Comparison of ENCODE assay signal across 19 cellular contexts in the genomic region with DNA sequence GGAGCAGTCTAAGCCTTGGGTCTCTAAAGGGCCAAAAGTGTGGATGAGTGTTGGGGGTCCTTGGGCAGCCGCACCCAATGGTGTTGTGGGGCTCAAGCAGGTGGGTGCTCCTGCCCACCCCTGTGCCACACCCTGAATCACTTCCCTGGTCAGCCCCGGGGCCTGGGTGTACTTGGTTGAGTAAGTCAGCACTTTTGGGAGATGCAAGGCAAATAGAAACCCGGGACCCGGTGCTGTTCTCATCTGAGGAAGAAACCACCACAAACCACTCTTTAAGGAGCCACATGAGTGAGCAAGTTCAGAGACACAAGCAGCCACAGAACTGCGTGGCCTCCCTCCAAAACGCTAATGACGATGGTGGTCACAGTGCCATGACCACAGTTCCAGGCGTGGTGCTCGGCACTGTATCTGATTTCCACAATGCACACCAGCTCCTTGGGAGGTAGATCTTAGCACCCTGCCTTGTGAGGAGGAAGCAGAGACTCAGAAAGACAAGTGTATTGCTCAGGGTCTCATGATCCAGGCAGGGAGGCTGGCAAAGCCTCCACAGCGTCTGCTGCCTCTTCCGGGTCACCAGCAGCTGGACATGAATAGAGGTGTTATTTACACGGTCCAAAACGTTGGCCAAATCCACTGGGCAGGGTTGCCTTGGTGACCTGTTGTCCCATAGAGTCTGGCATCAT.
DNase-seq lines count a peak whose midpoint lies in the region; ATAC-seq and TF ChIP-seq lines count a peak whose summit lies in the region.
"Had no signal": no experiment of that assay in that cellular context is flagged by ENCODE, and none has a peak within 500 bp of the region (broad histone marks: within the 10 kb centered on the region; RNA-seq: fewer than 3 reads in every experiment).

No MANE protein-coding gene starts in this region.

- H3K4me3 Mint-ChIP-seq in chondrocyte (ENCODE audit: unreplicated experiment) = no peak overlapping the region
- no peak overlapping the region for H3K4me3 Mint-ChIP-seq in glutamatergic neuron (ENCODE audit: unreplicated experiment)
- no peak overlapping the region for H3K4me3 Mint-ChIP-seq in CD4-positive, alpha-beta T cell
- H3K4me3 Mint-ChIP-seq: CD8-positive, alpha-beta T cell; HFFc6 had no signal

- H3K4me3 ChIP-seq in heart right ventricle = no peak overlapping the region
- H3K4me3 ChIP-seq: SJSA1 had no signal

- H3K9me3 ChIP-seq in heart right ventricle = peaks cover 0 to 6% (median 0%) of the 10 kb centered on the region in 11 donors
- no peaks in the 10 kb centered on the region for H3K9me3 ChIP-seq in CD4-positive, alpha-beta T cell (ENCODE audit: control insufficient read depth, low read length)
- H3K9me3 ChIP-seq: SJSA1 had no signal

- POLR2A ChIA-PET in CD4-positive, alpha-beta T cell (lab: Charles Lee) = no interaction called here

- TF ChIP-seq CTCF in heart right ventricle (IDR thresholded peaks at IDR 0.05) (no peak), chondrocyte (IDR thresholded peaks at IDR 0.05) (no peak), glutamatergic neuron (IDR thresholded peaks at IDR 0.05; ENCODE audit: partially characterized antibody, unreplicated experiment) (no peak)
- TF ChIP-seq CTCF in CD4-positive, alpha-beta T cell (IDR thresholded peaks at IDR 0.05) = no peak

- ATAC-seq in heart right ventricle = no peak
- no peak for ATAC-seq in CD4-positive, alpha-beta T cell (ENCODE audit: poor library complexity)
- ATAC-seq: CD8-positive, alpha-beta T cell; PC-3 had no signal

- WGBS in heart right ventricle, 2 donors = 88 to 91% methylated on average over 13 of the region's 13 CpGs

- H3K9me3 Mint-ChIP-seq in chondrocyte (ENCODE audit: low read depth) (no peaks in the 10 kb centered on the region), glutamatergic neuron (ENCODE audit: unreplicated experiment) (no peaks in the 10 kb centered on the region)
- H3K9me3 Mint-ChIP-seq in CD4-positive, alpha-beta T cell = no peaks in the 10 kb centered on the region
- H3K9me3 Mint-ChIP-seq: CD8-positive, alpha-beta T cell; HFFc6 had no signal

- CTCF ChIA-PET in CD4-positive, alpha-beta T cell (lab: Charles Lee) = no interaction called here

- no peaks in the 10 kb centered on the region for H3K36me3 Mint-ChIP-seq in chondrocyte (ENCODE audit: low read depth)
- H3K36me3 Mint-ChIP-seq in glutamatergic neuron (ENCODE audit: unreplicated experiment) = peaks cover 5% of the 10 kb centered on the region
- no peaks in the 10 kb centered on the region for H3K36me3 Mint-ChIP-seq in CD4-positive, alpha-beta T cell (ENCODE audit: low read depth)
- H3K36me3 Mint-ChIP-seq: CD8-positive, alpha-beta T cell had no signal

- H3K27ac Mint-ChIP-seq in chondrocyte (ENCODE audit: unreplicated experiment) (no peak overlapping the region), glutamatergic neuron (ENCODE audit: unreplicated experiment) (no peak overlapping the region)
- no peak overlapping the region for H3K27ac Mint-ChIP-seq in CD4-positive, alpha-beta T cell
- H3K27ac Mint-ChIP-seq: CD8-positive, alpha-beta T cell; HFFc6 had no signal

- H3K4me1 ChIP-seq in heart right ventricle = peaks cover 0 to 14% (median 0%) of the 10 kb centered on the region in 9 donors

- H3K4me1 Mint-ChIP-seq in chondrocyte (ENCODE audit: low read depth) = peaks cover 35% of the 10 kb centered on the region
- H3K4me1 Mint-ChIP-seq in glutamatergic neuron (ENCODE audit: low read depth, unreplicated experiment) = peaks cover 10% of the 10 kb centered on the region
- H3K4me1 Mint-ChIP-seq in CD4-positive, alpha-beta T cell (ENCODE audit: low read depth) = no peaks in the 10 kb centered on the region

- no peak overlapping the region for H3K27ac ChIP-seq in heart right ventricle
- no peak overlapping the region for H3K27ac ChIP-seq in CD4-positive, alpha-beta T cell (ENCODE audit: low read depth, low read length)
- H3K27ac ChIP-seq: RWPE1, SJSA1 had no signal

- intact Hi-C loops in cardiac septum (cut with DNase I) = no loop called here
- intact Hi-C loops in heart right ventricle (cut with DNase I) = no loop called here
- intact Hi-C loops in CD4-positive, alpha-beta T cell (cut with DNase I, micrococcal nuclease) = no loop called here

- peaks cover 0 to 46% (median 30%) of the 10 kb centered on the region in 7 donors for H3K27me3 ChIP-seq in heart right ventricle
- peaks cover 11% of the 10 kb centered on the region for H3K27me3 ChIP-seq in CD4-positive, alpha-beta T cell (ENCODE audit: control insufficient read depth, insufficient read depth, low read length)
- H3K27me3 ChIP-seq: SJSA1 had no signal

- peaks cover 14% of the 10 kb centered on the region for H3K27me3 Mint-ChIP-seq in chondrocyte (ENCODE audit: low read depth)
- peaks cover 5% of the 10 kb centered on the region for H3K27me3 Mint-ChIP-seq in glutamatergic neuron (ENCODE audit: unreplicated experiment)
- H3K27me3 Mint-ChIP-seq in CD4-positive, alpha-beta T cell = peaks cover 46% of the 10 kb centered on the region

- DNase-seq in cardiac septum (ENCODE audit: low spot score) (peak; percentile 47), heart right ventricle (no peak), chondrocyte (ENCODE audit: low spot score) (peak; percentile 77), mucosa of gallbladder (ENCODE audit: low spot score) (peak; percentile 9), NCI-H2227 treated with DMSO at 0.1 percent for 48 hours (lab: John Stamatoyannopoulos, UW) (no peak), NCI-H1436 (lab: John Stamatoyannopoulos, UW) (no peak), glutamatergic neuron (no peak)
- no peak for DNase-seq in CD4-positive, alpha-beta T cell
- DNase-seq: Calu3; CD8-positive, alpha-beta T cell; EL; HFFc6; KG1; NCI-H1417; NCI-H1930; NCI-H526; PC-3 had no signal

- no peaks in the 10 kb centered on the region for H3K36me3 ChIP-seq in heart right ventricle
- H3K36me3 ChIP-seq: SJSA1 had no signal

Comparison
In these comparisons a context has a peak if more than half of its experiments do, and no peak if none do; other contexts are left out.
1. DNase-seq: peak in cardiac septum (single experiment), chondrocyte (single experiment) and mucosa of gallbladder (single experiment); none in heart right ventricle (0 of 2), NCI-H2227 treated with DMSO at 0.1 percent for 48 hours (single experiment), NCI-H1436 (single experiment), glutamatergic neuron (single experiment) and CD4-positive, alpha-beta T cell (0 of 10).